In genomic region chr1:109790735-109791494, GRCh38 we compare ENCODE assay signal across 1 cellular context.
TF ChIP-seq lines count a peak whose summit lies in the region.

No MANE protein-coding gene starts in this region.

TF ChIP-seq in K562, 482 proteins besides CTCF, POLR2A, EP300 and RAD21 (continued from another document and continues in another):
- no peak for TF ChIP-seq ZNF318 (IDR thresholded peaks at IDR 0.05; ENCODE audit: borderline replicate concordance in 1 of 2, low read depth in 1 of 2)
- TF ChIP-seq TSHZ1 (CRISPR knock-in tag; IDR thresholded peaks at IDR 0.05): no peak
- TF ChIP-seq NR4A1 (CRISPR knock-in tag; IDR thresholded peaks at IDR 0.05): no peak
- 0 out of 2 replicates have a peak, but pooled peaks have one; percentile 34 for TF ChIP-seq NR4A1 (tag; IDR thresholded peaks at IDR 0.05)
- TF ChIP-seq TAF7 (tag; IDR thresholded peaks at IDR 0.05): no peak
- TF ChIP-seq GTF2E2 (tag; IDR thresholded peaks at IDR 0.05): no peak
- no peak for TF ChIP-seq PBX2 (CRISPR knock-in tag; IDR thresholded peaks at IDR 0.05; ENCODE audit: low read depth)
- TF ChIP-seq PBX2 (tag; conservative IDR thresholded peaks at IDR 0.05; ENCODE audit: low read depth): 0 out of 2 replicates have a peak, but pooled peaks have one; percentile 23
- no peak for TF ChIP-seq GTF3C2 (IDR thresholded peaks at IDR 0.05; ENCODE audit: borderline replicate concordance, extremely low read depth, insufficient read length)
- TF ChIP-seq HES1 (IDR thresholded peaks at IDR 0.05; ENCODE audit: low read depth): no peak
- TF ChIP-seq CHAMP1 (IDR thresholded peaks at IDR 0.05): no peak
- TF ChIP-seq RNF219 (CRISPR knock-in tag; IDR thresholded peaks at IDR 0.05): no peak
- TF ChIP-seq NFXL1 (CRISPR knock-in tag; IDR thresholded peaks at IDR 0.05): no peak
- no peak for TF ChIP-seq ZNF408 (CRISPR knock-in tag; IDR thresholded peaks at IDR 0.05; ENCODE audit: low read depth)
- no peak; the same call in 1 of the 2 replicates for TF ChIP-seq MTA3 (IDR thresholded peaks at IDR 0.05; ENCODE audit: borderline replicate concordance)
- no peak for TF ChIP-seq LCOR (CRISPR knock-in tag; IDR thresholded peaks at IDR 0.05)
- TF ChIP-seq PTRF (tag; IDR thresholded peaks at IDR 0.05): no peak
- TF ChIP-seq ATF6 (CRISPR knock-in tag; IDR thresholded peaks at IDR 0.05): no peak
- TF ChIP-seq ZBTB7A (IDR thresholded peaks at IDR 0.05; ENCODE audit: borderline replicate concordance, control insufficient read depth, low read depth, low read length): peak; percentile 77; the same call in 1 of the 2 replicates
- TF ChIP-seq DNMT1 (IDR thresholded peaks at IDR 0.05): no peak
- no peak for TF ChIP-seq ZNF79 (CRISPR knock-in tag; IDR thresholded peaks at IDR 0.05; ENCODE audit: low read depth)
- TF ChIP-seq USF2 (CRISPR knock-in tag; IDR thresholded peaks at IDR 0.05): no peak
- no peak for TF ChIP-seq ZNF75A (CRISPR knock-in tag; IDR thresholded peaks at IDR 0.05)
- no peak for TF ChIP-seq ZNF316 (IDR thresholded peaks at IDR 0.05)
- no peak for TF ChIP-seq ZNF133 (CRISPR knock-in tag; IDR thresholded peaks at IDR 0.05)
